Comparison of ENCODE assay signal across 8 cellular contexts in genomic region chr3:56725175-56725574, GRCh38. TPM values are rescaled to one million over a fixed set of nuclear protein-coding genes. Genes with fewer than 3 reads are reported as not detected.
DNase-seq lines count a peak whose midpoint lies in the region; ATAC-seq, FAIRE-seq and TF ChIP-seq lines count a peak whose summit lies in the region.

No MANE protein-coding gene starts in this region.

- H3K36me3 Mint-ChIP-seq in activated CD8-positive, alpha-beta T cell treated with anti-CD3 and anti-CD28 coated beads, Interleukin-2, amount 10 ng/mL, durations not matched to agents 7 days and 5 days (ENCODE audit: low read depth): peaks cover 88% of the 10 kb centered on the region

- no peaks in the 10 kb centered on the region for H3K9me3 ChIP-seq in kidney (ENCODE audit: control insufficient read depth in 1 of 2, low read length in 2 of 2)

- peaks cover 16 to 25% of the 10 kb centered on the region in 2 donors for H3K36me3 ChIP-seq in kidney (ENCODE audit: control insufficient read depth in 1 of 2, insufficient read depth in 2 of 2, low read length in 2 of 2)

- H3K9me3 Mint-ChIP-seq in activated CD8-positive, alpha-beta T cell treated with anti-CD3 and anti-CD28 coated beads, Interleukin-2, amount 10 ng/mL, durations not matched to agents 7 days and 5 days (ENCODE audit: insufficient read depth): no peaks in the 10 kb centered on the region

- H3K4me3 Mint-ChIP-seq in activated CD8-positive, alpha-beta T cell treated with anti-CD3 and anti-CD28 coated beads, Interleukin-2, amount 10 ng/mL, durations not matched to agents 7 days and 5 days: peak overlapping the region; percentile 71

- no peak for TF ChIP-seq CTCF in kidney (IDR thresholded peaks at IDR 0.05; ENCODE audit: borderline replicate concordance, extremely low read depth, insufficient read depth)

- intact Hi-C loops in kidney (cut with DNase I): no loop called here

- H3K27ac Mint-ChIP-seq in activated CD8-positive, alpha-beta T cell treated with anti-CD3 and anti-CD28 coated beads, Interleukin-2, amount 10 ng/mL, durations not matched to agents 7 days and 5 days: peak overlapping the region; percentile 96

- POLR2A ChIA-PET in activated CD8-positive, alpha-beta T cell treated with anti-CD3 and anti-CD28 coated beads, Interleukin-2, amount 10 ng/mL, durations not matched to agents 7 days and 5 days (lab: Charles Lee): interaction anchor here (0.8 to 2.6 kb wide), 10 partner anchors 10 to 75 kb away, joined by 3 to 42 read pairs (median 6); partner anchors contain the start of gene ARHGEF3

- no peak overlapping the region for H3K4me3 ChIP-seq in kidney (ENCODE audit: low read length in 2 of 2)

- peaks cover 0 to 6% of the 10 kb centered on the region in 2 donors for H3K4me1 ChIP-seq in kidney (ENCODE audit: control insufficient read depth in 1 of 2, insufficient read depth in 1 of 2, low read depth in 1 of 2, low read length in 2 of 2)

- H3K4me1 Mint-ChIP-seq in activated CD8-positive, alpha-beta T cell treated with anti-CD3 and anti-CD28 coated beads, Interleukin-2, amount 10 ng/mL, durations not matched to agents 7 days and 5 days (ENCODE audit: low read depth): peaks cover 69% of the 10 kb centered on the region

- FAIRE-seq in kidney (lab: Jason Lieb, UNC): no peak

- no peaks in the 10 kb centered on the region for H3K27me3 Mint-ChIP-seq in activated CD8-positive, alpha-beta T cell treated with anti-CD3 and anti-CD28 coated beads, Interleukin-2, amount 10 ng/mL, durations not matched to agents 7 days and 5 days (ENCODE audit: low read depth)

- no peak overlapping the region for H3K9ac ChIP-seq in kidney (ENCODE audit: low read length in 2 of 2)

- peak overlapping the region in 1 of 2 donors; percentile 59 for H3K27ac ChIP-seq in kidney (ENCODE audit: low read depth in 2 of 2, low read length in 2 of 2)

- CTCF ChIA-PET in activated CD8-positive, alpha-beta T cell treated with anti-CD3 and anti-CD28 coated beads, Interleukin-2, amount 10 ng/mL, durations not matched to agents 7 days and 5 days (lab: Charles Lee): interaction anchor here (0.8 to 14.4 kb wide), 14 partner anchors 9 to 263 kb away, joined by 3 to 148 read pairs (median 5); partner anchors contain the start of gene ARHGEF3

- peak; percentile 89 for DNase-seq in activated CD8-positive, alpha-beta T cell treated with anti-CD3 and anti-CD28 coated beads, Interleukin-2, amount 10 ng/mL, durations not matched to agents 7 days and 5 days
- DNase-seq in stimulated activated CD4-positive, alpha-beta T cell treated with anti-CD3 and anti-CD28 coated beads, Interleukin-12 subunit alpha, Interleukin-12 subunit beta, amount 100 ng/mL, for 24 hours (ENCODE audit: low read depth in 2 of 2): peak; percentile 18 to 49
- DNase-seq in cerebellar cortex (ENCODE audit: low spot score) (no peak), NCI-H748 treated with DMSO at 0.1 percent for 48 hours (lab: John Stamatoyannopoulos, UW) (no peak), NCI-H187 treated with DMSO at 0.1 percent for 48 hours (lab: John Stamatoyannopoulos, UW) (no peak), kidney (no peak)

- ATAC-seq in GM18870 (IDR thresholded peaks at IDR 0.05; ENCODE audit: unreplicated experiment): peak; percentile 95
- ATAC-seq in HG03060 (IDR thresholded peaks at IDR 0.05; ENCODE audit: low read depth, unreplicated experiment): peak; percentile 83
- peak; percentile 93 for ATAC-seq in activated CD8-positive, alpha-beta T cell treated with anti-CD3 and anti-CD28 coated beads, Interleukin-2, amount 10 ng/mL, durations not matched to agents 7 days and 5 days

RNA-seq across cellular contexts. Expression of gene TASOR, which starts 42.1 kb away (rescaled TPM):
- total RNA-seq in activated CD8-positive, alpha-beta T cell treated with anti-CD3 and anti-CD28 coated beads, Interleukin-2, amount 10 ng/mL, durations not matched to agents 7 days and 5 days: 10 to 100 TPM; 60.5 to 61.8 TPM
- total RNA-seq in kidney: 60.9 TPM
- polyA plus RNA-seq in kidney (ENCODE audit: insufficient read depth, low read depth, low replicate concordance): 22.0 TPM

Comparison
In these comparisons a context has a peak if more than half of its experiments do, and no peak if none do; other contexts are left out.
1. DNase-seq: peak in activated CD8-positive, alpha-beta T cell treated with anti-CD3 and anti-CD28 coated beads, Interleukin-2, amount 10 ng/mL, durations not matched to agents 7 days and 5 days (single experiment) and stimulated activated CD4-positive, alpha-beta T cell treated with anti-CD3 and anti-CD28 coated beads, Interleukin-12 subunit alpha, Interleukin-12 subunit beta, amount 100 ng/mL, for 24 hours (2 of 2); none in cerebellar cortex (single experiment), NCI-H748 treated with DMSO at 0.1 percent for 48 hours (single experiment), NCI-H187 treated with DMSO at 0.1 percent for 48 hours (single experiment) and kidney (single experiment).
2. Peak in every context shown above with its lines, with median percentiles within 50 percentile points of each other: ATAC-seq.